ENCODE assay signal across 9 cellular contexts in genomic region chr2:120347387-120348010, GRCh38. TPM values are rescaled to one million over a fixed set of nuclear protein-coding genes. Genes with fewer than 3 reads are reported as not detected.
DNase-seq lines count a peak whose midpoint lies in the region; ATAC-seq and TF ChIP-seq lines count a peak whose summit lies in the region.
"Had no signal": no experiment of that assay in that cellular context is flagged by ENCODE, and none has a peak within 500 bp of the region (broad histone marks: within the 10 kb centered on the region; RNA-seq: fewer than 3 reads in every experiment).

No MANE protein-coding gene starts in this region.

- intact Hi-C loops in CD8-positive, alpha-beta T cell (cut with DNase I, micrococcal nuclease): no loop called here
- intact Hi-C loops in esophagus muscularis mucosa (cut with DNase I) (loop anchor here (10.0 kb wide), 1 partner anchor 727 kb away; no protein-coding TSS in a partner anchor), ovary (cut with DNase I) (loop anchor here (1.0 to 10.0 kb wide), 4 partner anchors 27 to 727 kb away; no protein-coding TSS in a partner anchor)

- CTCF ChIA-PET in CD8-positive, alpha-beta T cell (lab: Charles Lee): interaction anchor here (1.6 kb wide), 1 partner anchor 16 kb away, joined by 3 read pairs; no protein-coding TSS in a partner anchor

- peaks cover 22% of the 10 kb centered on the region for H3K4me1 Mint-ChIP-seq in CD8-positive, alpha-beta T cell (ENCODE audit: low read depth)

- H3K9ac ChIP-seq in HUES6 (ENCODE audit: low read length): no peak overlapping the region

- H3K36me3 ChIP-seq in CD8-positive, alpha-beta T cell (ENCODE audit: insufficient read depth, low read length): no peaks in the 10 kb centered on the region
- no peaks in the 10 kb centered on the region for H3K36me3 ChIP-seq in HUES6 (ENCODE audit: control insufficient read depth, insufficient read depth, low read length)
- peaks cover 0 to 17% (median 0%) of the 10 kb centered on the region in 4 donors for H3K36me3 ChIP-seq in esophagus muscularis mucosa
- H3K36me3 ChIP-seq in ovary: no peaks in the 10 kb centered on the region
- no peaks in the 10 kb centered on the region for H3K36me3 ChIP-seq in Peyer's patch

- no peaks in the 10 kb centered on the region for H3K36me3 Mint-ChIP-seq in CD8-positive, alpha-beta T cell

- POLR2A ChIA-PET in CD8-positive, alpha-beta T cell (lab: Charles Lee): no interaction called here

- H3K4me3 ChIP-seq in CD8-positive, alpha-beta T cell (ENCODE audit: low read depth, low read length): no peak overlapping the region
- H3K4me3 ChIP-seq in HUES6 (ENCODE audit: low read depth, low read length) (peak overlapping the region; percentile 42), esophagus muscularis mucosa (peak overlapping the region; percentile 43 to 70 (median 62)), ovary (peak overlapping the region; percentile 35), Peyer's patch (peak overlapping the region in 2 of 4 donors; percentile 28 to 48)

- H3K27me3 Mint-ChIP-seq in CD8-positive, alpha-beta T cell (ENCODE audit: low read depth): peaks cover 46% of the 10 kb centered on the region

- TF ChIP-seq POLR2A in esophagus muscularis mucosa (IDR thresholded peaks at IDR 0.05; ENCODE audit: low read depth) (no peak), ovary (IDR thresholded peaks at IDR 0.05) (no peak), Peyer's patch (IDR thresholded peaks at IDR 0.05) (no peak)

- no peaks in the 10 kb centered on the region for H3K9me3 Mint-ChIP-seq in CD8-positive, alpha-beta T cell

- H3K27me3 ChIP-seq in CD8-positive, alpha-beta T cell (ENCODE audit: insufficient read depth, low read length): peaks cover 14% of the 10 kb centered on the region
- peaks cover 97% of the 10 kb centered on the region for H3K27me3 ChIP-seq in HUES6 (ENCODE audit: control insufficient read depth, insufficient read depth, low read length)
- H3K27me3 ChIP-seq in esophagus muscularis mucosa: peaks cover 0 to 91% (median 44%) of the 10 kb centered on the region in 4 donors
- H3K27me3 ChIP-seq in ovary: no peaks in the 10 kb centered on the region
- H3K27me3 ChIP-seq in Peyer's patch: peaks cover 0 to 47% of the 10 kb centered on the region in 2 donors

- H3K9me3 ChIP-seq in CD8-positive, alpha-beta T cell (ENCODE audit: low read length): no peaks in the 10 kb centered on the region
- H3K9me3 ChIP-seq in HUES6 (ENCODE audit: control insufficient read depth, insufficient read depth, low read depth, low read length): no peaks in the 10 kb centered on the region
- H3K9me3 ChIP-seq in esophagus muscularis mucosa: no peaks in the 10 kb centered on the region
- no peaks in the 10 kb centered on the region for H3K9me3 ChIP-seq in ovary
- no peaks in the 10 kb centered on the region for H3K9me3 ChIP-seq in Peyer's patch

- H3K27ac Mint-ChIP-seq in CD8-positive, alpha-beta T cell: no peak overlapping the region

- TF ChIP-seq CTCF in CD8-positive, alpha-beta T cell (IDR thresholded peaks at IDR 0.05): no peak
- TF ChIP-seq CTCF in esophagus muscularis mucosa (IDR thresholded peaks at IDR 0.05): no peak
- no peak for TF ChIP-seq CTCF in ovary (IDR thresholded peaks at IDR 0.05)
- no peak for TF ChIP-seq CTCF in Peyer's patch (IDR thresholded peaks at IDR 0.05)

- peak overlapping the region; percentile 80 for H3K4me3 Mint-ChIP-seq in CD8-positive, alpha-beta T cell

- TF ChIP-seq EP300 in esophagus muscularis mucosa (IDR thresholded peaks at IDR 0.05) (no peak), ovary (IDR thresholded peaks at IDR 0.05) (no peak)

- DNase-seq in CD8-positive, alpha-beta T cell: no peak
- DNase-seq in esophagus muscularis mucosa (ENCODE audit: extremely low spot score) (no peak), ovary (no peak), Peyer's patch (no peak), hippocampal formation (lab: John Stamatoyannopoulos, UW) (no peak)
- DNase-seq in activated CD4-positive, alpha-beta T cell treated with anti-CD3 and anti-CD28 coated beads, Interleukin-2, amount 50 U/mL, for 1 hour: no peak

- no peak overlapping the region for H3K27ac ChIP-seq in CD8-positive, alpha-beta T cell (ENCODE audit: low read depth, low read length)
- H3K27ac ChIP-seq in HUES6 (ENCODE audit: low read depth, low read length) (no peak overlapping the region), esophagus muscularis mucosa (replicated peaks in 1 of 4) (no peak overlapping the region), ovary (no peak overlapping the region), Peyer's patch (no peak overlapping the region)

- peaks cover 20% of the 10 kb centered on the region for H3K4me1 ChIP-seq in CD8-positive, alpha-beta T cell (ENCODE audit: insufficient read depth, low read length)
- H3K4me1 ChIP-seq in HUES6 (ENCODE audit: control insufficient read depth, insufficient read depth, low read length) (peaks cover 28% of the 10 kb centered on the region), esophagus muscularis mucosa (peaks cover 36 to 50% (median 46%) of the 10 kb centered on the region in 4 donors), ovary (ENCODE audit: insufficient read depth) (peaks cover 10% of the 10 kb centered on the region), Peyer's patch (peaks cover 0 to 42% (median 15%) of the 10 kb centered on the region in 4 donors)

- 21% methylated on average over 27 of the region's 27 CpGs for WGBS in esophagus muscularis mucosa
- WGBS in ovary, 3 donors: 12 to 18% (median 16%) methylated on average over 27 of the region's 27 CpGs

- no peak for ATAC-seq in CD8-positive, alpha-beta T cell
- ATAC-seq in HG03280 (IDR thresholded peaks at IDR 0.05; ENCODE audit: unreplicated experiment): no peak

RNA-seq across cellular contexts. Expression of gene INHBB, which starts 1.6 kb away (rescaled TPM):
- not detected for total RNA-seq in CD8-positive, alpha-beta T cell
- total RNA-seq in esophagus muscularis mucosa (10 to 100 TPM in 1 of 4 donors, 1 to 10 TPM in 3; 1.2 to 13.9 (median 7.2) TPM), ovary (1 to 10 TPM; 1.1 to 4.8 (median 3.5) TPM), Peyer's patch (1 to 10 TPM in 1 of 4 donors, under 1 TPM in 2, not detected in 1; 0.70 to 1.1 (median 0.95) TPM)
- polyA plus RNA-seq in ovary: 1 to 10 TPM; 4.8 to 6.9 TPM
- total RNA-seq: progenitor cell of endocrine pancreas had no signal

Comparison
In these comparisons a context has a peak if more than half of its experiments do, and no peak if none do; other contexts are left out.
1. intact Hi-C loops: an anchor here in esophagus muscularis mucosa (10.0 kb wide) and ovary (1.0 to 10.0 kb wide); none called in CD8-positive, alpha-beta T cell.